In the genomic region with DNA sequence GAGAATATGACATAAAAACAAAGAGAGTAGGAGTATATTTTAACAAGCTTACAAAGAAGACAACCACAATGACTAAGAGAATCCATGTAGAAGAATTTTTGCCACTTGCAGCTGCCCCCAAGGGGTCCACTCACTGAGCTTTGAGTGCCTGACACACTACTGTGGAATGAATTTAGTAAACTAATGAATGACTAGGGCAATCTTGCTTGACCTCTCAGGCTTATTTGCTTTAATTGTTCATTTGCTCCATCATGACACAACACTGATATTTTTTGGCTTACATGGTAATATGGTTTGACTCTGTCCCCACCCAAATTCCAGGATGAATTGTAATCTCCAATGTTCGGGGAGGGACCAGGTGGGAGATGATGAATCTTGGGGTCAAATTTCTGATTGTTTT, we compare ENCODE assay signal across 17 cellular contexts.
DNase-seq lines count a peak whose midpoint lies in the region; ATAC-seq and TF ChIP-seq lines count a peak whose summit lies in the region.
"Had no signal": no experiment of that assay in that cellular context is flagged by ENCODE, and none has a peak within 500 bp of the region (broad histone marks: within the 10 kb centered on the region; RNA-seq: fewer than 3 reads in every experiment).

No MANE protein-coding gene starts in this region.

- POLR2A ChIA-PET in A673 (lab: Charles Lee; ENCODE audit: low non-redundant PET) = interaction anchor here (0.5 kb wide), 1 partner anchor 11 kb away, joined by 3 read pairs; no protein-coding TSS in a partner anchor

- H3K4me1 ChIP-seq in HAP-1 (peaks cover 5% of the 10 kb centered on the region; the same call in 1 of the 2 replicates), vagina (peaks cover 1% of the 10 kb centered on the region), A673 (ENCODE audit: insufficient read depth, low read length, poor library complexity, severe bottlenecking) (no peaks in the 10 kb centered on the region)
- H3K4me1 ChIP-seq: transverse colon had no signal

- intact Hi-C loops in vagina (cut with DNase I) (no loop called here), A673 (cut with micrococcal nuclease; ENCODE audit: unreplicated experiment) (no loop called here)

- H3K27me3 ChIP-seq in HAP-1 (ENCODE audit: low read depth) (no peaks in the 10 kb centered on the region), vagina (no peaks in the 10 kb centered on the region), A673 (replicated peaks; ENCODE audit: insufficient read depth, low read depth, low read length, poor library complexity) (no peaks in the 10 kb centered on the region)
- H3K27me3 ChIP-seq: transverse colon had no signal

- in situ Hi-C loops in HAP-1 (cut with MboI; ENCODE audit: low sequenced_read_pairs) = no loop called here

- no peak overlapping the region for H3K27ac ChIP-seq in vagina
- H3K27ac ChIP-seq in A673 (ENCODE audit: low read depth, low read length, poor library complexity, severe bottlenecking) = no peak overlapping the region
- H3K27ac ChIP-seq: transverse colon had no signal

- H3K9me3 ChIP-seq in HAP-1 = no peaks in the 10 kb centered on the region; the same call in none of the 2 replicates
- no peaks in the 10 kb centered on the region for H3K9me3 ChIP-seq in vagina
- H3K9me3 ChIP-seq in A673 (ENCODE audit: low read depth, low read length, poor library complexity, severe bottlenecking) = peaks cover 8% of the 10 kb centered on the region

- CTCF ChIA-PET in A673 (lab: Charles Lee) = no interaction called here

- no peak overlapping the region for H3K4me3 ChIP-seq in AG10803 (ENCODE audit: low read length)
- no peak overlapping the region for H3K4me3 ChIP-seq in cardiac fibroblast (replicated peaks in 1 of 2; ENCODE audit: low read depth in 2 of 2, low read length in 2 of 2)
- H3K4me3 ChIP-seq in HAP-1 = no peak overlapping the region
- no peak overlapping the region for H3K4me3 ChIP-seq in vagina
- no peak overlapping the region for H3K4me3 ChIP-seq in A673 (ENCODE audit: low read depth, low read length, poor library complexity, severe bottlenecking)
- H3K4me3 ChIP-seq: transverse colon had no signal

- peak; percentile 90 for DNase-seq in AG10803 (ENCODE audit: low read depth)
- DNase-seq in NCI-H226 = peak; percentile 31
- DNase-seq in cardiac fibroblast (ENCODE audit: low read depth in 2 of 2) = peak; percentile 35 to 93
- DNase-seq in kidney glomerular epithelial cell (lab: John Stamatoyannopoulos, UW) = peak; percentile 85
- no peak for DNase-seq in HAP-1 (ENCODE audit: low spot score in 2 of 2)
- DNase-seq in vagina (ENCODE audit: extremely low spot score in 2 of 2) = no peak
- no peak for DNase-seq in A673 (ENCODE audit: low spot score)
- DNase-seq: activated CD4-positive, alpha-beta T cell treated with anti-CD3 and anti-CD28 coated beads, Interleukin-2, amount 10 ng/mL, durations not matched to agents 7 days and 5 days; activated T-cell treated with anti-CD3 and anti-CD28 coated beads, Interleukin-2, amount 50 U/mL, for 48 hours; KG1; NCI-H1694; NCI-H524 treated with DMSO at 0.1 percent for 48 hours; posterior cingulate gyrus; T-helper 2 cell; transverse colon had no signal

- TF ChIP-seq POLR2A in vagina (IDR thresholded peaks at IDR 0.05) = no peak

- TF ChIP-seq CTCF in AG10803 (conservative IDR thresholded peaks at IDR 0.05; ENCODE audit: low read length) = no peak
- no peak for TF ChIP-seq CTCF in cardiac fibroblast (IDR thresholded peaks at IDR 0.05; ENCODE audit: low read depth, low read length)
- TF ChIP-seq CTCF in vagina (IDR thresholded peaks at IDR 0.05) = no peak
- TF ChIP-seq CTCF in A673 (conservative IDR thresholded peaks at IDR 0.05; ENCODE audit: low read depth, low read length) = no peak

- H3K36me3 ChIP-seq in HAP-1 (replicated peaks) = no peaks in the 10 kb centered on the region
- no peaks in the 10 kb centered on the region for H3K36me3 ChIP-seq in vagina
- H3K36me3 ChIP-seq in A673 (ENCODE audit: insufficient read depth, low read length, poor library complexity, severe bottlenecking) = no peaks in the 10 kb centered on the region
- H3K36me3 ChIP-seq: transverse colon had no signal

- no peak for ATAC-seq in HG03432 (IDR thresholded peaks at IDR 0.05; ENCODE audit: unreplicated experiment)
- ATAC-seq: Panc1 had no signal

- BruUV-seq in A673 (replicated peaks; lab: Mats Ljungman, UMichigan) = no TSS peak

Comparison
In these comparisons a context has a peak if more than half of its experiments do, and no peak if none do; other contexts are left out.
1. DNase-seq: peak in AG10803 (single experiment), NCI-H226 (single experiment), cardiac fibroblast (2 of 2) and kidney glomerular epithelial cell (single experiment); none in HAP-1 (0 of 2), vagina (0 of 2) and A673 (single experiment).